1 cellular context compared by ENCODE assay signal in genomic region chr3:1404270-1404669, GRCh38.
TF ChIP-seq lines count a peak whose summit lies in the region.

No MANE protein-coding gene starts in this region.

TF ChIP-seq in K562, 482 proteins besides CTCF, POLR2A, EP300 and RAD21:
- peak; percentile 77 for TF ChIP-seq TFE3 (CRISPR knock-in tag; IDR thresholded peaks at IDR 0.05)
- TF ChIP-seq MBD2 (IDR thresholded peaks at IDR 0.05; ENCODE audit: borderline replicate concordance, low read depth) = no peak
